In genomic region chr12:56298828-56299227, GRCh38 we compare ENCODE assay signal across 9 cellular contexts. TPM values are rescaled to one million over a fixed set of nuclear protein-coding genes. Genes with fewer than 3 reads are reported as not detected.
DNase-seq lines count a peak whose midpoint lies in the region; ATAC-seq and TF ChIP-seq lines count a peak whose summit lies in the region.
"Had no signal": no experiment of that assay in that cellular context is flagged by ENCODE, and none has a peak within 500 bp of the region (broad histone marks: within the 10 kb centered on the region; RNA-seq: fewer than 3 reads in every experiment).

No MANE protein-coding gene starts in this region.

- TF ChIP-seq CTCF in coronary artery (IDR thresholded peaks at IDR 0.05) (no peak), nephron (IDR thresholded peaks at IDR 0.05; ENCODE audit: unreplicated experiment in 3 of 3) (no peak)

- no peaks in the 10 kb centered on the region for H3K27me3 Mint-ChIP-seq in nephron (ENCODE audit: low read depth)

- H3K9me3 Mint-ChIP-seq in nephron: no peaks in the 10 kb centered on the region

- no peaks in the 10 kb centered on the region for H3K9me3 ChIP-seq in BLaER1 treated with 17β-estradiol and CSF1 and Interleukin-3, amounts not matched to agents 10 nM and 100 nM (replicated peaks in 1 of 11)
- no peaks in the 10 kb centered on the region for H3K9me3 ChIP-seq in MG63

- H4K20me1 ChIP-seq in BLaER1 treated with 17β-estradiol and CSF1 and Interleukin-3, amounts not matched to agents 10 nM and 100 nM: peaks cover 28 to 62% (median 54%) of the 10 kb centered on the region in 11 experiments; a peak in 21 of 22 replicates

- peak overlapping the region in 10 of 11 experiments; percentile 87 to 94 (median 90); a peak in 18 of 22 replicates for H3K27ac ChIP-seq in BLaER1 treated with 17β-estradiol and CSF1 and Interleukin-3, amounts not matched to agents 10 nM and 100 nM
- peak overlapping the region; percentile 8 to 86 for H3K27ac ChIP-seq in coronary artery

- H3K4me1 ChIP-seq in BLaER1 treated with 17β-estradiol and CSF1 and Interleukin-3, amounts not matched to agents 10 nM and 100 nM: peaks cover 51 to 67% (median 61%) of the 10 kb centered on the region in 10 experiments

- DNase-seq in MG63 (no peak), coronary artery (ENCODE audit: low spot score) (no peak), HT-29 (ENCODE audit: low spot score) (no peak), NCI-H526 treated with DMSO at 0.1 percent for 48 hours (lab: John Stamatoyannopoulos, UW) (no peak)
- DNase-seq in stimulated activated CD4-positive, alpha-beta T cell treated with anti-CD3 and anti-CD28 coated beads, Interleukin-4, amount 100 ng/mL, for 4 hours: no peak
- DNase-seq: NCI-H1105 treated with DMSO at 0.1 percent for 48 hours had no signal

- peak overlapping the region; percentile 96 to 98 (median 98) for H3K27ac Mint-ChIP-seq in nephron

- ATAC-seq in HG03457 (IDR thresholded peaks at IDR 0.05; ENCODE audit: unreplicated experiment): no peak

- peaks cover 45% of the 10 kb centered on the region for H3K4me1 Mint-ChIP-seq in nephron

- H3K4me3 Mint-ChIP-seq in nephron: peak overlapping the region; percentile 98 to 99 (median 99)

- H3K4me3 ChIP-seq in BLaER1 treated with 17β-estradiol and CSF1 and Interleukin-3, amounts not matched to agents 10 nM and 100 nM: peak overlapping the region; percentile 73 to 96 (median 86)
- H3K4me3 ChIP-seq in MG63 (peak overlapping the region; percentile 94), coronary artery (peak overlapping the region; percentile 96)

- peaks cover 22% of the 10 kb centered on the region for H3K36me3 Mint-ChIP-seq in nephron (ENCODE audit: low read depth)

- peak overlapping the region; percentile 87 to 98 (median 94) for H3K4me2 ChIP-seq in BLaER1 treated with 17β-estradiol and CSF1 and Interleukin-3, amounts not matched to agents 10 nM and 100 nM

- peaks cover 18 to 75% (median 53%) of the 10 kb centered on the region in 11 experiments for H3K36me3 ChIP-seq in BLaER1 treated with 17β-estradiol and CSF1 and Interleukin-3, amounts not matched to agents 10 nM and 100 nM
- peaks cover 56% of the 10 kb centered on the region for H3K36me3 ChIP-seq in MG63

- H3K27me3 ChIP-seq in BLaER1 treated with 17β-estradiol and CSF1 and Interleukin-3, amounts not matched to agents 10 nM and 100 nM: no peaks in the 10 kb centered on the region
- no peaks in the 10 kb centered on the region for H3K27me3 ChIP-seq in MG63

- peak overlapping the region; percentile 87 to 96 (median 92) for H3K9ac ChIP-seq in BLaER1 treated with 17β-estradiol and CSF1 and Interleukin-3, amounts not matched to agents 10 nM and 100 nM

RNA-seq across cellular contexts. Expression of gene CS, which starts 1.3 kb away (rescaled TPM):
- total RNA-seq in MG63 (2014; rRNA removed; shearing (Covaris generic); ENCODE audit: low replicate concordance): 73.4 and 88.0 TPM in 2 replicates
- 139 and 154 TPM in 2 replicates for total RNA-seq in HT-29 (2014; rRNA removed; shearing (Covaris generic))

RNA-seq across cellular contexts. Expression of gene CNPY2, which starts 17.0 kb away (rescaled TPM):
- 126 and 157 TPM in 2 replicates for total RNA-seq in MG63 (2014; rRNA removed; shearing (Covaris generic); ENCODE audit: low replicate concordance)
- 129 and 152 TPM in 2 replicates for total RNA-seq in HT-29 (2014; rRNA removed; shearing (Covaris generic))

RNA-seq across cellular contexts. Expression of gene COQ10A, which starts 32.1 kb away (rescaled TPM):
- total RNA-seq in MG63 (2014; rRNA removed; shearing (Covaris generic); ENCODE audit: low replicate concordance): 6.9 and 7.7 TPM in 2 replicates
- 8.6 and 20.8 TPM in 2 replicates for total RNA-seq in HT-29 (2014; rRNA removed; shearing (Covaris generic))

RNA-seq across cellular contexts. Expression of gene PAN2, which starts 35.0 kb away (rescaled TPM):
- total RNA-seq in MG63 (2014; rRNA removed; shearing (Covaris generic); ENCODE audit: low replicate concordance): 9.3 and 11.9 TPM in 2 replicates
- total RNA-seq in HT-29 (2014; rRNA removed; shearing (Covaris generic)): 28.8 and 30.9 TPM in 2 replicates

RNA-seq across cellular contexts. Expression of gene IL23A, which starts 39.9 kb away (rescaled TPM):
- total RNA-seq in MG63 (2014; rRNA removed; shearing (Covaris generic); ENCODE audit: low replicate concordance): not detected in 2 replicates
- 0.08 and 0.36 TPM in 2 replicates for total RNA-seq in HT-29 (2014; rRNA removed; shearing (Covaris generic))
